ENCODE assay signal across 8 cellular contexts in the genomic region with DNA sequence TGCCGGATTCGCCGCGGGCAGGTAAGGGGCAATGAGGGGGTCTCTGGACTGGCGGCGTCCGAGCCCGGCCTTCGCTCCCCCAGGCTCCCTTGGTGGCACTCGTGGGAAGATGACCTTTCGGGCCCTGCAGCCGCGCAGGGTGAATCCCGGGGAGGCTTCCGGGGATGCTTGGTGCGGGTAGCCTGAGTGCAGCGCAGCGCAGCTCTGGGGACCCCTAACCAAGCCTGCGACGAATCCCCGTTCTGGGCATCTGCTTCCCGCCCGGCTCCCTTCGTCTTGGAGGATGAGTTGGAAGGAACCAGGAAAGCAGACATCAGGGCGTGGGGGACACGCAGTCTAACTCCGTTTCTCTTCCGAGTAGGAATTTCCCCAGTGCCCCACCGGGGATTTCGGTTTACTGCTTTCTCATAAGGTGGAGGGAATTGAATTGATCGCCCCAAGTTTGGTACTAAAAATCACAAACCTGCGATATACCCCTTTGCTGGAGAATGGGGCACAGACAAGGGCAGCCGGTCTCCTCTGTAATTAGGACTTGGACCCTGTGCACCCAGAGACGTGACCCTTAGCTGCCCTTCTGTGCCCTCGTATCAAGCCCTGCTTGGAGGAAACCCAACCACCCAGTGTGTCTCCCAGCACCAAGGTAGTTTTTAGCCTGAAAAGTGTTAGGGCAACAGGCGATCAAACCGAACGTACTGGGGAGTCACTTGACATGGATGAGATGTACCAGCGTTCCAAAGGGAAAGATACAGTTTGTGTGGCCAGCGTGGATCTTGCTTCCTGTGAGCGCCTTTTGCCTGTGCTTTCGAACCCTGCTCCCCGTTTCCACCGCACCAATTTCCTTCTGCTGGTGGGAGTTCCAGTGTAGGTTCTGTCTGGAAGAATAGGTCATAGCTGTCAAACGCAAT.
DNase-seq lines count a peak whose midpoint lies in the region; ATAC-seq, FAIRE-seq and TF ChIP-seq lines count a peak whose summit lies in the region.

No MANE protein-coding gene starts in this region.

- no peaks in the 10 kb centered on the region for H3K9me3 ChIP-seq in muscle layer of colon (ENCODE audit: low read length)

- H3K27ac ChIP-seq in brain microvascular endothelial cell, result no peak overlapping the region
- no peak overlapping the region for H3K27ac ChIP-seq in muscle layer of colon (ENCODE audit: low read depth, low read length)

- in situ Hi-C loops in brain microvascular endothelial cell (cut with HindIII; ENCODE audit: low pct_ligation_motif_present, low sequenced_read_pairs), result no loop called here

- DNase-seq in brain microvascular endothelial cell (no peak), HTR-8/SVneo (ENCODE audit: insufficient read length, low spot score) (no peak), globus pallidus (ENCODE audit: low spot score) (no peak), SKM-1 treated with dmso at 0.1 percent for 144 hours (lab: John Stamatoyannopoulos, UW; ENCODE audit: unreplicated experiment) (no peak)

- H3K4me3 ChIP-seq in brain microvascular endothelial cell (ENCODE audit: low read depth, low read length) (peak overlapping the region; percentile 61), muscle layer of colon (ENCODE audit: low read depth in 1 of 2, low read length in 2 of 2) (peak overlapping the region; percentile 11 to 53)

- H3K9ac ChIP-seq in muscle layer of colon (ENCODE audit: low read length), result no peak overlapping the region

- H3K27me3 ChIP-seq in brain microvascular endothelial cell (replicated peaks) (peaks cover 42% of the 10 kb centered on the region), muscle layer of colon (ENCODE audit: control insufficient read depth in 1 of 2, insufficient read depth in 2 of 2, low read length in 2 of 2) (peaks cover 0 to 36% of the 10 kb centered on the region in 2 donors)

- peak; percentile 23 for ATAC-seq in GM18870 (IDR thresholded peaks at IDR 0.05; ENCODE audit: unreplicated experiment)
- peak; percentile 14 for ATAC-seq in HG03039 (IDR thresholded peaks at IDR 0.05; ENCODE audit: unreplicated experiment)
- ATAC-seq in GM19467 (IDR thresholded peaks at IDR 0.05; ENCODE audit: unreplicated experiment), result no peak

- H3K4me1 ChIP-seq in muscle layer of colon (ENCODE audit: insufficient read depth, low read length), result peaks cover 5% of the 10 kb centered on the region

- TF ChIP-seq CTCF in brain microvascular endothelial cell (IDR thresholded peaks at IDR 0.05; ENCODE audit: low read depth, low read length, missing control alignments), result no peak

- H3K36me3 ChIP-seq in brain microvascular endothelial cell (replicated peaks) (no peaks in the 10 kb centered on the region), muscle layer of colon (ENCODE audit: insufficient read depth, low read length) (no peaks in the 10 kb centered on the region)

- no peak for FAIRE-seq in HTR-8/SVneo (lab: Jason Lieb, UNC)
